ENCODE assay signal across 20 cellular contexts in the genomic region with DNA sequence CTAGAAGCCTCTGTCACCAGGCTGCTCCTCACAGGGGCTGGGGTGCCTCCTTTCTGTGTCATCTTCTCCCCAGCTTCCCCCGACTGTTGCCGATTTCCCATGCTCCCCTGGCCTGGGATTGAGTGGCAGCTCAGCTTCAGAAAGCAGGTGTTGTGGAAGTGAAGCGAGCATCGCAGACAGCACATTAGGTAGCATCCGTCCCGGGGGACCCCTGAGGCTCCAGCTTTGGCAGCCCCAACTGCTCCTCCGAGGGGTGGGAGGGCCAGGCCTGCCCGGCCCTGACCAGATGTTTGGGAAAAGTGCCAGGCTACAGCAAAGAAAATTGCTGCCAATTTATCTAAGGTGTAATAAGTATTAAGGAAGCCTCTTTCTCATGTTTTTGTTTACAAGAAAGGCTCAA.
DNase-seq lines count a peak whose midpoint lies in the region; ATAC-seq and TF ChIP-seq lines count a peak whose summit lies in the region.
"Had no signal": no experiment of that assay in that cellular context is flagged by ENCODE, and none has a peak within 500 bp of the region (broad histone marks: within the 10 kb centered on the region; RNA-seq: fewer than 3 reads in every experiment).

No MANE protein-coding gene starts in this region.

- no peak overlapping the region for H3K27ac ChIP-seq in GM23338 (ENCODE audit: low read depth)
- H3K27ac ChIP-seq: right atrium auricular region, transverse colon had no signal

- H3K4me2 ChIP-seq in GM23338, result no peak overlapping the region

- H3F3A ChIP-seq in GM23338 (replicated peaks; ENCODE audit: low read depth), result no peaks in the 10 kb centered on the region

- H3K4me1 ChIP-seq in GM23338 (ENCODE audit: insufficient read depth), result no peaks in the 10 kb centered on the region
- H3K4me1 ChIP-seq: right atrium auricular region, transverse colon had no signal

- no peak overlapping the region for H3K4me3 ChIP-seq in GM23338
- H3K4me3 ChIP-seq: mucosa of descending colon, right atrium auricular region, transverse colon had no signal

- no peaks in the 10 kb centered on the region for H3K27me3 Mint-ChIP-seq in activated naive CD8-positive, alpha-beta T cell treated with anti-CD3 and anti-CD28 coated beads, Interleukin-2, amount 50 U/mL, for 24 hours
- no peaks in the 10 kb centered on the region for H3K27me3 Mint-ChIP-seq in GM23338 (ENCODE audit: insufficient read depth, low read depth, poor library complexity)

- H3K9me2 ChIP-seq in GM23338 (ENCODE audit: insufficient read depth), result 0 out of 2 replicates have a peak, but pooled peaks cover 4% of the 10 kb centered on the region

- peaks cover 9% of the 10 kb centered on the region for H3K36me3 Mint-ChIP-seq in activated naive CD8-positive, alpha-beta T cell treated with anti-CD3 and anti-CD28 coated beads, Interleukin-2, amount 50 U/mL, for 24 hours (ENCODE audit: low read depth)
- no peaks in the 10 kb centered on the region for H3K36me3 Mint-ChIP-seq in GM23338 (ENCODE audit: low read depth)
- H3K36me3 Mint-ChIP-seq: stimulated activated naive B cell treated with anti-CD40 and anti-IgM and Interleukin-4, amounts not matched to agents 10 μg/mL and 1 μg/mL and 100 μg/mL, for 72 hours had no signal

- H4K20me1 ChIP-seq in GM23338 (replicated peaks; ENCODE audit: insufficient read depth), result no peaks in the 10 kb centered on the region

- H3K9me3 Mint-ChIP-seq in activated naive CD8-positive, alpha-beta T cell treated with anti-CD3 and anti-CD28 coated beads, Interleukin-2, amount 50 U/mL, for 24 hours, result peaks cover 14% of the 10 kb centered on the region
- no peaks in the 10 kb centered on the region; the same call in 1 of the 3 replicates for H3K9me3 Mint-ChIP-seq in GM23338
- H3K9me3 Mint-ChIP-seq: T-helper 2 cell treated with Interferon-gamma antibody and Interleukin-4, amounts not matched to agents 5 μg/mL and 100 μg/mL, for 36 hours had no signal

- peak overlapping the region; percentile 86 for H3K27ac Mint-ChIP-seq in activated naive CD8-positive, alpha-beta T cell treated with anti-CD3 and anti-CD28 coated beads, Interleukin-2, amount 50 U/mL, for 24 hours
- H3K27ac Mint-ChIP-seq in GM23338, result no peak overlapping the region
- H3K27ac Mint-ChIP-seq: stimulated activated naive B cell treated with anti-CD40 and anti-IgM and Interleukin-4, amounts not matched to agents 10 μg/mL and 1 μg/mL and 100 μg/mL, for 72 hours had no signal

- no peaks in the 10 kb centered on the region for H3K36me3 ChIP-seq in GM23338 (ENCODE audit: insufficient read depth)
- H3K36me3 ChIP-seq: right atrium auricular region, transverse colon had no signal

- ATAC-seq in activated naive CD8-positive, alpha-beta T cell treated with anti-CD3 and anti-CD28 coated beads, Interleukin-2, amount 50 U/mL, for 24 hours, result no peak
- ATAC-seq in GM21825 (IDR thresholded peaks at IDR 0.05; ENCODE audit: unreplicated experiment) (no peak), GM23338 (no peak), GM18498 (IDR thresholded peaks at IDR 0.05; ENCODE audit: unreplicated experiment) (no peak)
- ATAC-seq: mucosa of descending colon; stimulated activated naive B cell treated with anti-CD40 and anti-IgM and Interleukin-4, amounts not matched to agents 10 μg/mL and 1 μg/mL and 100 μg/mL, for 72 hours had no signal

- no peak for TF ChIP-seq CTCF in GM23338 (conservative IDR thresholded peaks at IDR 0.05; ENCODE audit: low read depth in 2 of 2)

- no peaks in the 10 kb centered on the region for H3K27me3 ChIP-seq in GM23338 (ENCODE audit: insufficient read depth)
- H3K27me3 ChIP-seq: right atrium auricular region, transverse colon had no signal

- no peak overlapping the region for H3K4me3 Mint-ChIP-seq in activated naive CD8-positive, alpha-beta T cell treated with anti-CD3 and anti-CD28 coated beads, Interleukin-2, amount 50 U/mL, for 24 hours
- H3K4me3 Mint-ChIP-seq in GM23338, result no peak overlapping the region
- H3K4me3 Mint-ChIP-seq: stimulated activated naive B cell treated with anti-CD40 and anti-IgM and Interleukin-4, amounts not matched to agents 10 μg/mL and 1 μg/mL and 100 μg/mL, for 72 hours had no signal

- peaks cover 81% of the 10 kb centered on the region for H3K4me1 Mint-ChIP-seq in activated naive CD8-positive, alpha-beta T cell treated with anti-CD3 and anti-CD28 coated beads, Interleukin-2, amount 50 U/mL, for 24 hours
- H3K4me1 Mint-ChIP-seq in GM23338, result no peaks in the 10 kb centered on the region
- H3K4me1 Mint-ChIP-seq: stimulated activated naive B cell treated with anti-CD40 and anti-IgM and Interleukin-4, amounts not matched to agents 10 μg/mL and 1 μg/mL and 100 μg/mL, for 72 hours had no signal

- H3K79me2 ChIP-seq in GM23338 (replicated peaks; ENCODE audit: insufficient read depth), result no peaks in the 10 kb centered on the region

- peak; percentile 34 for DNase-seq in NCI-H82 (lab: John Stamatoyannopoulos, UW)
- DNase-seq in NCI-H82 treated with DMSO at 0.1 percent for 48 hours (lab: John Stamatoyannopoulos, UW; ENCODE audit: unreplicated experiment), result no peak
- peak; percentile 76 for DNase-seq in COR-L47 (lab: John Stamatoyannopoulos, UW)
- peak; percentile 79 to 90 for DNase-seq in NCI-H524 (lab: John Stamatoyannopoulos, UW)
- no peak for DNase-seq in activated naive CD8-positive, alpha-beta T cell treated with anti-CD3 and anti-CD28 coated beads, Interleukin-2, amount 50 U/mL, for 24 hours
- no peak for DNase-seq in GM23338 (ENCODE audit: low spot score)
- DNase-seq: activated CD4-positive, CD25-positive, alpha-beta regulatory T cell; amniotic stem cell; caudate nucleus; mucosa of descending colon; NCI-H1694 treated with DMSO at 0.1 percent for 48 hours; NCI-H510A treated with DMSO at 0.1 percent for 48 hours; nucleus accumbens; SHP77 treated with DMSO at 0.1 percent for 48 hours; stimulated activated naive B cell treated with anti-CD40 and anti-IgM and Interleukin-4, amounts not matched to agents 10 μg/mL and 1 μg/mL and 100 μg/mL, for 72 hours; transverse colon had no signal

- no peak overlapping the region for H2AFZ ChIP-seq in GM23338

TF ChIP-seq in GM23338, 12 proteins besides CTCF, POLR2A, EP300 and RAD21 (continues in another document):
- TF ChIP-seq ZNF114 (CRISPR knock-in tag; IDR thresholded peaks at IDR 0.05), result no peak
- TF ChIP-seq ZNF331 (CRISPR knock-in tag; IDR thresholded peaks at IDR 0.05; ENCODE audit: low read depth), result no peak
- no peak for TF ChIP-seq EZH2 (IDR thresholded peaks at IDR 0.05; ENCODE audit: low read depth, unreplicated experiment)
- TF ChIP-seq, protein P1, sequence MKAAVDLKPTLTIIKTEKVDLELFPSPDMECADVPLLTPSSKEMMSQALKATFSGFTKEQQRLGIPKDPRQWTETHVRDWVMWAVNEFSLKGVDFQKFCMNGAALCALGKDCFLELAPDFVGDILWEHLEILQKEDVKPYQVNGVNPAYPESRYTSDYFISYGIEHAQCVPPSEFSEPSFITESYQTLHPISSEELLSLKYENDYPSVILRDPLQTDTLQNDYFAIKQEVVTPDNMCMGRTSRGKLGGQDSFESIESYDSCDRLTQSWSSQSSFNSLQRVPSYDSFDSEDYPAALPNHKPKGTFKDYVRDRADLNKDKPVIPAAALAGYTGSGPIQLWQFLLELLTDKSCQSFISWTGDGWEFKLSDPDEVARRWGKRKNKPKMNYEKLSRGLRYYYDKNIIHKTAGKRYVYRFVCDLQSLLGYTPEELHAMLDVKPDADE (IDR thresholded peaks at IDR 0.05), result no peak
- no peak for TF ChIP-seq POLR2AphosphoS5 (IDR thresholded peaks at IDR 0.05; ENCODE audit: low read depth)
- TF ChIP-seq STAT1 (IDR thresholded peaks at IDR 0.05; ENCODE audit: unreplicated experiment), result no peak
- TF ChIP-seq JUNB (IDR thresholded peaks at IDR 0.05; ENCODE audit: unreplicated experiment), result no peak
- no peak for TF ChIP-seq NANOG (IDR thresholded peaks at IDR 0.05; ENCODE audit: borderline replicate concordance)
- TF ChIP-seq, protein P2, sequence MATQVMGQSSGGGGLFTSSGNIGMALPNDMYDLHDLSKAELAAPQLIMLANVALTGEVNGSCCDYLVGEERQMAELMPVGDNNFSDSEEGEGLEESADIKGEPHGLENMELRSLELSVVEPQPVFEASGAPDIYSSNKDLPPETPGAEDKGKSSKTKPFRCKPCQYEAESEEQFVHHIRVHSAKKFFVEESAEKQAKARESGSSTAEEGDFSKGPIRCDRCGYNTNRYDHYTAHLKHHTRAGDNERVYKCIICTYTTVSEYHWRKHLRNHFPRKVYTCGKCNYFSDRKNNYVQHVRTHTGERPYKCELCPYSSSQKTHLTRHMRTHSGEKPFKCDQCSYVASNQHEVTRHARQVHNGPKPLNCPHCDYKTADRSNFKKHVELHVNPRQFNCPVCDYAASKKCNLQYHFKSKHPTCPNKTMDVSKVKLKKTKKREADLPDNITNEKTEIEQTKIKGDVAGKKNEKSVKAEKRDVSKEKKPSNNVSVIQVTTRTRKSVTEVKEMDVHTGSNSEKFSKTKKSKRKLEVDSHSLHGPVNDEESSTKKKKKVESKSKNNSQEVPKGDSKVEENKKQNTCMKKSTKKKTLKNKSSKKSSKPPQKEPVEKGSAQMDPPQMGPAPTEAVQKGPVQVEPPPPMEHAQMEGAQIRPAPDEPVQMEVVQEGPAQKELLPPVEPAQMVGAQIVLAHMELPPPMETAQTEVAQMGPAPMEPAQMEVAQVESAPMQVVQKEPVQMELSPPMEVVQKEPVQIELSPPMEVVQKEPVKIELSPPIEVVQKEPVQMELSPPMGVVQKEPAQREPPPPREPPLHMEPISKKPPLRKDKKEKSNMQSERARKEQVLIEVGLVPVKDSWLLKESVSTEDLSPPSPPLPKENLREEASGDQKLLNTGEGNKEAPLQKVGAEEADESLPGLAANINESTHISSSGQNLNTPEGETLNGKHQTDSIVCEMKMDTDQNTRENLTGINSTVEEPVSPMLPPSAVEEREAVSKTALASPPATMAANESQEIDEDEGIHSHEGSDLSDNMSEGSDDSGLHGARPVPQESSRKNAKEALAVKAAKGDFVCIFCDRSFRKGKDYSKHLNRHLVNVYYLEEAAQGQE (IDR thresholded peaks at IDR 0.05; ENCODE audit: unreplicated experiment), result no peak

Comparison
In these comparisons a context has a peak if more than half of its experiments do, and no peak if none do; other contexts are left out.
1. DNase-seq: peak in NCI-H82 (single experiment), COR-L47 (single experiment) and NCI-H524 (2 of 2); none in NCI-H82 treated with DMSO at 0.1 percent for 48 hours (single experiment), activated naive CD8-positive, alpha-beta T cell treated with anti-CD3 and anti-CD28 coated beads, Interleukin-2, amount 50 U/mL, for 24 hours (single experiment) and GM23338 (single experiment).